8 cellular contexts compared by ENCODE assay signal in genomic region chr4:5812506-5813229, GRCh38.
DNase-seq lines count a peak whose midpoint lies in the region; ATAC-seq, FAIRE-seq and TF ChIP-seq lines count a peak whose summit lies in the region.

No MANE protein-coding gene starts in this region.

- TF ChIP-seq CTCF in chondrocyte (IDR thresholded peaks at IDR 0.05) (peak; percentile 87), tibial artery (IDR thresholded peaks at IDR 0.05) (peak; percentile 66 to 70)

- H3K4me1 Mint-ChIP-seq in chondrocyte (ENCODE audit: low read depth): no peaks in the 10 kb centered on the region

- ATAC-seq in HG02623 (IDR thresholded peaks at IDR 0.05; ENCODE audit: unreplicated experiment): no peak

- no peak overlapping the region for H3K27ac ChIP-seq in tibial artery

- H3K36me3 Mint-ChIP-seq in chondrocyte (ENCODE audit: low read depth): peaks cover 37% of the 10 kb centered on the region

- H3K4me3 ChIP-seq in tibial artery: no peak overlapping the region

- peaks cover 0 to 7% (median 0%) of the 10 kb centered on the region in 3 donors for H3K9me3 ChIP-seq in tibial artery

- no peak overlapping the region for H3K4me3 Mint-ChIP-seq in chondrocyte (ENCODE audit: unreplicated experiment)

- peaks cover 49 to 93% (median 75%) of the 10 kb centered on the region in 3 donors for H3K36me3 ChIP-seq in tibial artery

- H3K4me1 ChIP-seq in tibial artery: no peaks in the 10 kb centered on the region

- H3K27ac Mint-ChIP-seq in chondrocyte (ENCODE audit: unreplicated experiment): no peak overlapping the region

- intact Hi-C loops in tibial artery (cut with DNase I; ENCODE audit: low total_unique reads): loop anchor here (10.0 kb wide), 1 partner anchor 758 kb away; the partner anchor contains the start of gene STK32B

- FAIRE-seq in A204.1 (lab: Jason Lieb, UNC) (peak; percentile 81), HTR-8/SVneo (lab: Jason Lieb, UNC) (no peak)

- no peaks in the 10 kb centered on the region for H3K9me3 Mint-ChIP-seq in chondrocyte (ENCODE audit: low read depth)

- no peaks in the 10 kb centered on the region for H3K27me3 Mint-ChIP-seq in chondrocyte (ENCODE audit: low read depth)

- H3K27me3 ChIP-seq in tibial artery: no peaks in the 10 kb centered on the region

- peak; percentile 50 for DNase-seq in GM04504 (ENCODE audit: low read depth)
- peak; percentile 82 for DNase-seq in HTR-8/SVneo (ENCODE audit: insufficient read length, low spot score)
- peak; percentile 43 for DNase-seq in NOMO-1 treated with dmso at 0.1 percent for 144 hours (lab: John Stamatoyannopoulos, UW; ENCODE audit: unreplicated experiment)
- no peak for DNase-seq in chondrocyte (ENCODE audit: low spot score)
- DNase-seq in left kidney (ENCODE audit: low read depth, low spot score): peak; percentile 84
- DNase-seq in tibial artery: peak in 1 of 2 donors; percentile 51
